In genomic region chr6:47047479-47048411, GRCh38 we compare ENCODE assay signal across 2 cellular contexts.
TF ChIP-seq lines count a peak whose summit lies in the region.

No MANE protein-coding gene starts in this region.

TF ChIP-seq in HEK293, 187 proteins besides CTCF, POLR2A, EP300 and RAD21 (continued from another document and continues in another):
- 0 out of 2 replicates have a peak, but pooled peaks have one; percentile 75 for TF ChIP-seq ZNF280D (tag by site-specific recombination; IDR thresholded peaks at IDR 0.05)
- peak; percentile 79 for TF ChIP-seq ZFP69B (tag by site-specific recombination; IDR thresholded peaks at IDR 0.05)
- peak; percentile 35; the same call in 1 of the 2 replicates for TF ChIP-seq ZBTB10 (tag by site-specific recombination; IDR thresholded peaks at IDR 0.05)
- TF ChIP-seq ATF2 (tag by site-specific recombination; IDR thresholded peaks at IDR 0.05; ENCODE audit: low read depth), result peak; percentile 56
- TF ChIP-seq ZNF645 (tag by site-specific recombination; IDR thresholded peaks at IDR 0.05), result no peak
- TF ChIP-seq ZNF2 (tag by site-specific recombination; IDR thresholded peaks at IDR 0.05), result peak; percentile 90; the same call in 1 of the 2 replicates
- no peak for TF ChIP-seq ZNF211 (tag by site-specific recombination; IDR thresholded peaks at IDR 0.05; ENCODE audit: low read depth)
- peak; percentile 85 for TF ChIP-seq ZEB2 (tag by site-specific recombination; IDR thresholded peaks at IDR 0.05)
- TF ChIP-seq SCRT1 (tag by site-specific recombination; IDR thresholded peaks at IDR 0.05; ENCODE audit: borderline replicate concordance), result peak; percentile 95
- 0 out of 2 replicates have a peak, but pooled peaks have one; percentile 8 for TF ChIP-seq ZNF664 (tag by site-specific recombination; IDR thresholded peaks at IDR 0.05)
- no peak for TF ChIP-seq AEBP2 (tag by site-specific recombination; IDR thresholded peaks at IDR 0.05; ENCODE audit: borderline replicate concordance)
- peak; percentile 69; the same call in 1 of the 2 replicates for TF ChIP-seq ZSCAN30 (tag by site-specific recombination; IDR thresholded peaks at IDR 0.05)
- TF ChIP-seq SP3 (tag by site-specific recombination; IDR thresholded peaks at IDR 0.05), result no peak
- TF ChIP-seq ZNF621 (tag by site-specific recombination; IDR thresholded peaks at IDR 0.05), result no peak

TF ChIP-seq in H1, 55 proteins besides CTCF, POLR2A, EP300 and RAD21 (continued from another document):
- no peak for TF ChIP-seq USF2 (IDR thresholded peaks at IDR 0.05; ENCODE audit: low read length)
- TF ChIP-seq SP1 (IDR thresholded peaks at IDR 0.05; ENCODE audit: low read depth, low read length), result no peak
